ENCODE assay signal across 12 cellular contexts in genomic region chr7:127417346-127417745, GRCh38. TPM values are rescaled to one million over a fixed set of nuclear protein-coding genes. Genes with fewer than 3 reads are reported as not detected.
A peak's percentile ranks its signal among the peaks of the same experiment; 100 is the strongest.
DNase-seq lines count a peak whose midpoint lies in the region; ATAC-seq, FAIRE-seq and TF ChIP-seq lines count a peak whose summit lies in the region.
"Had no signal": no experiment of that assay in that cellular context is flagged by ENCODE, and none has a peak within 500 bp of the region (broad histone marks: within the 10 kb centered on the region; RNA-seq: fewer than 3 reads in every experiment).

No MANE protein-coding gene starts in this region.

- TF ChIP-seq CTCF in MCF 10A (IDR thresholded peaks at IDR 0.05; ENCODE audit: unreplicated experiment), result no peak
- no peak for TF ChIP-seq CTCF in kidney (IDR thresholded peaks at IDR 0.05; ENCODE audit: borderline replicate concordance, extremely low read depth, insufficient read depth)
- no peak for TF ChIP-seq CTCF in stomach (IDR thresholded peaks at IDR 0.05)

- no peaks in the 10 kb centered on the region for H3K9me3 ChIP-seq in kidney (ENCODE audit: control insufficient read depth in 1 of 2, low read length in 2 of 2)
- no peaks in the 10 kb centered on the region for H3K9me3 ChIP-seq in stomach

- CTCF ChIA-PET in MCF 10A (lab: Yijun Ruan, JAX), result no interaction called here

- H3K4me3 ChIP-seq in kidney (ENCODE audit: low read length in 2 of 2), result no peak overlapping the region
- no peak overlapping the region for H3K4me3 ChIP-seq in stomach

- peak; percentile 21 to 26 for ATAC-seq in activated T-cell treated with anti-CD3 and anti-CD28 coated beads, Interleukin-2, amount 50 U/mL, for 4 hours
- ATAC-seq in GM21619 (IDR thresholded peaks at IDR 0.05; ENCODE audit: unreplicated experiment) (peak; percentile 80), HG03280 (IDR thresholded peaks at IDR 0.05; ENCODE audit: unreplicated experiment) (peak; percentile 81)
- ATAC-seq in stimulated activated memory B cell treated with anti-CD40 and anti-IgM and Interleukin-4, amounts not matched to agents 10 μg/mL and 1 μg/mL and 100 μg/mL, for 72 hours, result peak; percentile 24

- no peak overlapping the region for H3K4me3 Mint-ChIP-seq in activated T-cell treated with anti-CD3 and anti-CD28 coated beads, Interleukin-2, amount 50 U/mL, for 4 hours
- H3K4me3 Mint-ChIP-seq in stimulated activated memory B cell treated with anti-CD40 and anti-IgM and Interleukin-4, amounts not matched to agents 10 μg/mL and 1 μg/mL and 100 μg/mL, for 72 hours, result peak overlapping the region; percentile 31
- no peak overlapping the region for H3K4me3 Mint-ChIP-seq in MCF 10A (ENCODE audit: unreplicated experiment)

- intact Hi-C loops in MCF 10A (cut with micrococcal nuclease), result no loop called here
- intact Hi-C loops in kidney (cut with DNase I), result no loop called here
- intact Hi-C loops in stomach (cut with DNase I; ENCODE audit: low total_unique reads), result no loop called here

- DNase-seq in activated T-cell treated with anti-CD3 and anti-CD28 coated beads, Interleukin-2, amount 50 U/mL, for 4 hours, result no peak
- no peak for DNase-seq in activated T-cell treated with anti-CD3 and anti-CD28 coated beads, Interleukin-2, amount 50 U/mL, for 1 hour
- no peak for DNase-seq in MCF 10A (ENCODE audit: unreplicated experiment)
- no peak for DNase-seq in kidney
- DNase-seq in stomach, result no peak
- DNase-seq: activated gamma-delta T cell; effector memory CD4-positive, alpha-beta T cell; IMR-90; nucleus accumbens had no signal

- FAIRE-seq in kidney (lab: Jason Lieb, UNC), result no peak

- no TSS peak for BruUV-seq in MCF 10A (replicated peaks; lab: Mats Ljungman, UMichigan)

- WGBS in stomach, 5 donors, result 85 to 89% (median 86%) methylated on average over 4 of the region's 4 CpGs

- POLR2A ChIA-PET in MCF 10A (lab: Yijun Ruan, JAX), result no interaction called here

- no peaks in the 10 kb centered on the region for H3K9me3 Mint-ChIP-seq in activated T-cell treated with anti-CD3 and anti-CD28 coated beads, Interleukin-2, amount 50 U/mL, for 4 hours
- H3K9me3 Mint-ChIP-seq in stimulated activated memory B cell treated with anti-CD40 and anti-IgM and Interleukin-4, amounts not matched to agents 10 μg/mL and 1 μg/mL and 100 μg/mL, for 72 hours, result peaks cover 5% of the 10 kb centered on the region
- H3K9me3 Mint-ChIP-seq in MCF 10A (ENCODE audit: unreplicated experiment), result peaks cover 8% of the 10 kb centered on the region

- H3K27me3 ChIP-seq in stomach, result no peaks in the 10 kb centered on the region

- H3K36me3 Mint-ChIP-seq in activated T-cell treated with anti-CD3 and anti-CD28 coated beads, Interleukin-2, amount 50 U/mL, for 4 hours (ENCODE audit: insufficient read depth), result no peaks in the 10 kb centered on the region
- H3K36me3 Mint-ChIP-seq in stimulated activated memory B cell treated with anti-CD40 and anti-IgM and Interleukin-4, amounts not matched to agents 10 μg/mL and 1 μg/mL and 100 μg/mL, for 72 hours, result no peaks in the 10 kb centered on the region
- H3K36me3 Mint-ChIP-seq in MCF 10A (ENCODE audit: insufficient read depth, unreplicated experiment), result no peaks in the 10 kb centered on the region

- H3K27me3 Mint-ChIP-seq in activated T-cell treated with anti-CD3 and anti-CD28 coated beads, Interleukin-2, amount 50 U/mL, for 4 hours (ENCODE audit: low read depth), result no peaks in the 10 kb centered on the region
- no peaks in the 10 kb centered on the region for H3K27me3 Mint-ChIP-seq in stimulated activated memory B cell treated with anti-CD40 and anti-IgM and Interleukin-4, amounts not matched to agents 10 μg/mL and 1 μg/mL and 100 μg/mL, for 72 hours
- peaks cover 4% of the 10 kb centered on the region for H3K27me3 Mint-ChIP-seq in MCF 10A (ENCODE audit: insufficient read depth, unreplicated experiment)

- H3K4me1 Mint-ChIP-seq in activated T-cell treated with anti-CD3 and anti-CD28 coated beads, Interleukin-2, amount 50 U/mL, for 4 hours (ENCODE audit: low read depth), result peaks cover 45% of the 10 kb centered on the region
- peaks cover 62% of the 10 kb centered on the region for H3K4me1 Mint-ChIP-seq in stimulated activated memory B cell treated with anti-CD40 and anti-IgM and Interleukin-4, amounts not matched to agents 10 μg/mL and 1 μg/mL and 100 μg/mL, for 72 hours
- peaks cover 7% of the 10 kb centered on the region for H3K4me1 Mint-ChIP-seq in MCF 10A (ENCODE audit: insufficient read depth, unreplicated experiment)

- H3K27ac ChIP-seq in kidney (ENCODE audit: low read depth in 2 of 2, low read length in 2 of 2), result no peak overlapping the region
- H3K27ac ChIP-seq in stomach, result no peak overlapping the region

- H3K36me3 ChIP-seq in kidney (ENCODE audit: control insufficient read depth in 1 of 2, insufficient read depth in 2 of 2, low read length in 2 of 2) (no peaks in the 10 kb centered on the region), stomach (no peaks in the 10 kb centered on the region)

- no peak overlapping the region for H3K9ac ChIP-seq in kidney (ENCODE audit: low read length in 2 of 2)

- H3K27ac Mint-ChIP-seq in stimulated activated memory B cell treated with anti-CD40 and anti-IgM and Interleukin-4, amounts not matched to agents 10 μg/mL and 1 μg/mL and 100 μg/mL, for 72 hours, result peak overlapping the region; percentile 75
- no peak overlapping the region for H3K27ac Mint-ChIP-seq in MCF 10A (ENCODE audit: low read depth, unreplicated experiment)

- TF ChIP-seq POLR2A in stomach (IDR thresholded peaks at IDR 0.05), result no peak

- H3K4me1 ChIP-seq in kidney (ENCODE audit: control insufficient read depth in 1 of 2, insufficient read depth in 1 of 2, low read depth in 1 of 2, low read length in 2 of 2), result no peaks in the 10 kb centered on the region
- no peaks in the 10 kb centered on the region for H3K4me1 ChIP-seq in stomach

- TF ChIP-seq EP300 in stomach (IDR thresholded peaks at IDR 0.05), result no peak

RNA-seq across cellular contexts. Expression of gene ZNF800, which starts 24.8 kb away (rescaled TPM):
- 10 to 100 TPM; 37.2 to 41.4 (median 40.4) TPM for total RNA-seq in activated T-cell treated with anti-CD3 and anti-CD28 coated beads, Interleukin-2, amount 50 U/mL, for 4 hours
- total RNA-seq in MCF 10A (2022), result 51.7 and 55.1 TPM in 2 replicates
- 36.8 TPM for total RNA-seq in kidney
- 4.5 TPM for polyA plus RNA-seq in kidney (ENCODE audit: insufficient read depth, low read depth, low replicate concordance)
- 10 to 100 TPM in 4 of 5 donors, 1 to 10 TPM in 1; 9.3 to 41.9 (median 32.6) TPM for total RNA-seq in stomach
- 1 to 10 TPM; 3.8 to 7.0 (median 6.4) TPM for polyA plus RNA-seq in stomach

Comparison
In these comparisons a context has a peak if more than half of its experiments do, and no peak if none do; other contexts are left out.
1. ATAC-seq: peak in every context shown above with its lines; median percentile 81 in HG03280; 80 in GM21619; 24 in stimulated activated memory B cell treated with anti-CD40 and anti-IgM and Interleukin-4, amounts not matched to agents 10 μg/mL and 1 μg/mL and 100 μg/mL, for 72 hours; 24 in activated T-cell treated with anti-CD3 and anti-CD28 coated beads, Interleukin-2, amount 50 U/mL, for 4 hours.